ENCODE assay signal across 9 cellular contexts in the genomic region with DNA sequence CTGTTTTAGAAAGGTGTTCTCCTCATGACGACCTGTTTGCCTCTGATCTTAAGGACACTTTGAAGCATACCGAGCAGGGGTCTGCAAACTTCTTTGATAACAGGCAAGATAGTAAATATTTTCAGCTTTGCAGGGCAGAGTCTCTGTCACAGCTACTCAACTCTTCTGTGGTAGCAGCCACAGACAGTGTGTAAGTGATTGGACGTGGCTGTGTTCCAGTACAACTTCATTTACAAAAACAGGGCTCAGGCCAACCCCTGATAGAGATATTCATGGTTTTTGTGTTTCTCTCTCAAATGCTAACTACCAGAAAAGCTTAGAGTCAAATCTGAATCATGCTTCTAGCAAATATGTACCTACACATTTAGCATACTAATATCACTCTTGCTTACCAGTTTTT. TPM values are rescaled to one million over a fixed set of nuclear protein-coding genes. Genes with fewer than 3 reads are reported as not detected.
DNase-seq lines count a peak whose midpoint lies in the region; ATAC-seq, FAIRE-seq and TF ChIP-seq lines count a peak whose summit lies in the region.
"Had no signal": no experiment of that assay in that cellular context is flagged by ENCODE, and none has a peak within 500 bp of the region (broad histone marks: within the 10 kb centered on the region; RNA-seq: fewer than 3 reads in every experiment).

No MANE protein-coding gene starts in this region.

- peak overlapping the region; percentile 76 for H3K4me2 ChIP-seq in osteoblast (ENCODE audit: insufficient read depth, low read length)

- H3K4me3 ChIP-seq in choroid plexus epithelial cell (ENCODE audit: low read depth, low read length), result no peak overlapping the region
- no peak overlapping the region for H3K4me3 ChIP-seq in osteoblast (ENCODE audit: insufficient read depth, low read length)

- no peak for FAIRE-seq in GM12891 (lab: Jason Lieb, UNC)
- FAIRE-seq: G401.6 had no signal

- ATAC-seq in HG03571 (IDR thresholded peaks at IDR 0.05; ENCODE audit: unreplicated experiment), result peak; percentile 13

- H4K20me1 ChIP-seq in osteoblast (ENCODE audit: insufficient read depth, low read length), result peaks cover 4% of the 10 kb centered on the region

- no peak overlapping the region for H2AFZ ChIP-seq in osteoblast (ENCODE audit: low read length)

- H3K27me3 ChIP-seq in osteoblast (ENCODE audit: insufficient read depth, low read length), result no peaks in the 10 kb centered on the region

- no peak for TF ChIP-seq POLR2A in GM12891 (IDR thresholded peaks at IDR 0.05; ENCODE audit: low read depth, low read length)

- H3K9me3 ChIP-seq in osteoblast (ENCODE audit: low read depth, low read length), result no peaks in the 10 kb centered on the region

- peak overlapping the region; percentile 88 for H3K27ac ChIP-seq in osteoblast (ENCODE audit: low read depth, low read length)

- peaks cover 54% of the 10 kb centered on the region for H3K36me3 ChIP-seq in osteoblast (ENCODE audit: insufficient read depth, low read length)

- TF ChIP-seq CTCF in choroid plexus epithelial cell (conservative IDR thresholded peaks at IDR 0.05; ENCODE audit: low read depth, low read length) (no peak), osteoblast (IDR thresholded peaks at IDR 0.05; ENCODE audit: extremely low read depth, low read depth, low read length) (no peak)

- peaks cover 38% of the 10 kb centered on the region for H3K79me2 ChIP-seq in osteoblast (ENCODE audit: insufficient read depth, low read length)

- DNase-seq in stimulated activated CD4-positive, alpha-beta T cell treated with anti-CD3 and anti-CD28 coated beads, Interleukin-1b, Interleukin-23, amount 100 ng/mL, for 48 hours, result peak; percentile 50
- no peak for DNase-seq in stimulated activated CD4-positive, alpha-beta T cell treated with anti-CD3 and anti-CD28 coated beads, Interleukin-2, amount 100 ng/mL, for 48 hours
- DNase-seq in choroid plexus epithelial cell (ENCODE audit: low read depth), result peak; percentile 40
- DNase-seq in osteoblast (ENCODE audit: insufficient read length, low spot score, missing footprints), result no peak
- no peak for DNase-seq in GM12891 (ENCODE audit: insufficient read length, low spot score)
- no peak for DNase-seq in mesenteric fat pad (ENCODE audit: low spot score)
- DNase-seq in NK-92 (lab: John Stamatoyannopoulos, UW; ENCODE audit: unreplicated experiment), result no peak

- peaks cover 68% of the 10 kb centered on the region for H3K4me1 ChIP-seq in osteoblast (ENCODE audit: insufficient read depth, low read length)

TF ChIP-seq in GM12891, 5 proteins besides CTCF, POLR2A, EP300 and RAD21:
- no peak for TF ChIP-seq POU2F2 (IDR thresholded peaks at IDR 0.05; ENCODE audit: low read depth, low read length)
- no peak for TF ChIP-seq POLR2AphosphoS5 (IDR thresholded peaks at IDR 0.05; ENCODE audit: low read depth, low read length)
- TF ChIP-seq SPI1 (IDR thresholded peaks at IDR 0.05; ENCODE audit: low read depth, low read length), result no peak
- TF ChIP-seq TAF1 (IDR thresholded peaks at IDR 0.05; ENCODE audit: low read depth, low read length), result no peak
- TF ChIP-seq PAX5 (IDR thresholded peaks at IDR 0.05; ENCODE audit: insufficient read depth, low read length, severe bottlenecking), result no peak

RNA-seq across cellular contexts. Expression of a gene that starts 51.5 kb away (rescaled TPM):
- total RNA-seq in osteoblast, result 118 and 162 TPM in 2 replicates
- polyA plus RNA-seq in GM12891 (2012; ENCODE audit: low read depth, missing spikeins), result 0.08 TPM
- 372 TPM for total RNA-seq in mesenteric fat pad

Comparison
In these comparisons a context has a peak if more than half of its experiments do, and no peak if none do; other contexts are left out.
1. DNase-seq: peak in stimulated activated CD4-positive, alpha-beta T cell treated with anti-CD3 and anti-CD28 coated beads, Interleukin-1b, Interleukin-23, amount 100 ng/mL, for 48 hours (single experiment) and choroid plexus epithelial cell (single experiment); none in stimulated activated CD4-positive, alpha-beta T cell treated with anti-CD3 and anti-CD28 coated beads, Interleukin-2, amount 100 ng/mL, for 48 hours (0 of 2), osteoblast (single experiment), GM12891 (single experiment), mesenteric fat pad (single experiment) and NK-92 (single experiment).